Comparison of ENCODE assay signal across 7 cellular contexts in the genomic region with DNA sequence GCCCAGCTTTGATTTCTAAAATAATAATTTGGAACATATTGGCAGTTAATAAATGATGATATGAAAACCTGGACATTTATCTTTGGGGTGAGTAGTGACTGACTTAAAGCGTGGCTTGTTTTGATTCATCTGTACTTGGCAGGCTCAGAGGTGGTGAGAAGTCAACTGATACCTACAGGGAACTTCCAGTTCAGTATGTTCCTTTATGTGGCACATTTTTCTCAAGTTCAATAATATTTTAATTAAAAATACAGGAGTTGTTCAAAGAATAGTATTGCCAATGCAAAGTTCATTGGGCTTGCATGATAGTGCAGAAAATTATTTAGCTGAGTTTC.
"Had no signal": no experiment of that assay in that cellular context is flagged by ENCODE, and none has a peak within 500 bp of the region (broad histone marks: within the 10 kb centered on the region; RNA-seq: fewer than 3 reads in every experiment).

No MANE protein-coding gene starts in this region.

- ATAC-seq: HCT116 had no signal

- H2AFZ ChIP-seq: GM23248 had no signal

- H3K36me3 ChIP-seq: HAP-1 had no signal

- H3K9ac ChIP-seq: GM23248 had no signal

- H3K27ac ChIP-seq: GM23248 had no signal

- H3K9me3 Mint-ChIP-seq: H9, HFFc6 had no signal

- H3K4me3 ChIP-seq: GM23248, HAP-1 had no signal

- H3K9me3 ChIP-seq: HAP-1 had no signal

- H3K27ac Mint-ChIP-seq: H9, HFFc6 had no signal

- DNase-seq: GM23248, GOT3, HCEC 1CT, HFFc6 had no signal

- H3K4me1 ChIP-seq: HAP-1 had no signal

- H3K4me3 Mint-ChIP-seq: H9, HFFc6 had no signal
